ENCODE assay signal across 8 cellular contexts in the genomic region with DNA sequence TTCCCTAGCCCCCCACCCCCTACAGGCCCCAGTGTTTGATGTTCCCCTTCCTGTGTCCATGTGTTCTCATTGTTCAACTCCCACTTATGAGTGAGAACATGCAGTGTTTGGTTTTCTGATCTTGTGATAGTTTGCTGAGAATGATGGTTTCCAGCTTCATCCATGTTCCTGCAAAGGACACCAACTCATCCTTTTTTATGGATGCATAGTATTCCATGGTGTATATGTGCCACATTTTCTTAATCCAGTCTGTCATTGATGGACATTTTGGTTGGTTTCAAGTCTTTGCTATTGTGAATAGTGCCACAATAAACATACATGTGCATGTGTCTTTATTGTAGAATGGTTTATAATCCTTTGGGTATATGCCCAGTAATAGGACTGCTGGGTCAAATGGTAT.
A peak's percentile ranks its signal among the peaks of the same experiment; 100 is the strongest.
DNase-seq lines count a peak whose midpoint lies in the region; ATAC-seq and TF ChIP-seq lines count a peak whose summit lies in the region.
"Not testable (repeated sequence)": the region's sequence is repeated elsewhere in the genome, so short reads cannot be mapped to it uniquely, and the experiment has no call there.

No MANE protein-coding gene starts in this region.

- peak overlapping the region; percentile 55 for H3K27ac Mint-ChIP-seq in CD8-positive, alpha-beta T cell
- peak overlapping the region; percentile 95 to 98 for H3K27ac Mint-ChIP-seq in T-cell
- peak overlapping the region; percentile 57 for H3K27ac Mint-ChIP-seq in activated CD4-positive, alpha-beta memory T cell treated with anti-CD3 and anti-CD28 coated beads for 36 hours
- peak overlapping the region; percentile 82 for H3K27ac Mint-ChIP-seq in activated T-cell treated with anti-CD3 and anti-CD28 coated beads, Interleukin-2, amount 50 U/mL, for 72 hours
- peak overlapping the region; percentile 62 for H3K27ac Mint-ChIP-seq in activated naive CD4-positive, alpha-beta T cell treated with anti-CD3 and anti-CD28 coated beads, Interleukin-2, amount 50 U/mL, for 24 hours
- H3K27ac Mint-ChIP-seq in naive thymus-derived CD4-positive, alpha-beta T cell, result peak overlapping the region in 6 of 9 donors; percentile 36 to 97 (median 88)
- peak overlapping the region; percentile 70 for H3K27ac Mint-ChIP-seq in stimulated activated naive CD8-positive, alpha-beta T cell treated with anti-CD3 and anti-CD28 coated beads, Interleukin-15, Interleukin-2, amounts not matched to agents 100 ng/mL and 50 ng/mL, for 24 hours

- TF ChIP-seq CTCF in CD8-positive, alpha-beta T cell (IDR thresholded peaks at IDR 0.05); VCaP (conservative IDR thresholded peaks at IDR 0.05): not testable (repeated sequence)

- not testable (repeated sequence) for H3K9me3 ChIP-seq in CD8-positive, alpha-beta T cell (ENCODE audit: low read length); naive thymus-derived CD4-positive, alpha-beta T cell (ENCODE audit: control insufficient read depth in 2 of 3, low read length in 3 of 3)

- not testable (repeated sequence) for DNase-seq in CD8-positive, alpha-beta T cell; T-cell; activated CD4-positive, alpha-beta memory T cell treated with anti-CD3 and anti-CD28 coated beads for 36 hours; activated T-cell treated with anti-CD3 and anti-CD28 coated beads, Interleukin-2, amount 50 U/mL, for 72 hours; naive thymus-derived CD4-positive, alpha-beta T cell

- not testable (repeated sequence) for H3K4me3 Mint-ChIP-seq in CD8-positive, alpha-beta T cell; T-cell; activated CD4-positive, alpha-beta memory T cell treated with anti-CD3 and anti-CD28 coated beads for 36 hours; activated naive CD4-positive, alpha-beta T cell treated with anti-CD3 and anti-CD28 coated beads, Interleukin-2, amount 50 U/mL, for 24 hours; stimulated activated naive CD8-positive, alpha-beta T cell treated with anti-CD3 and anti-CD28 coated beads, Interleukin-15, Interleukin-2, amounts not matched to agents 100 ng/mL and 50 ng/mL, for 24 hours
- peak overlapping the region in 1 of 2 donors; percentile 58 for H3K4me3 Mint-ChIP-seq in activated T-cell treated with anti-CD3 and anti-CD28 coated beads, Interleukin-2, amount 50 U/mL, for 72 hours
- peak overlapping the region in 2 of 10 donors; percentile 39 to 79 for H3K4me3 Mint-ChIP-seq in naive thymus-derived CD4-positive, alpha-beta T cell

- not testable (repeated sequence) for ATAC-seq in CD8-positive, alpha-beta T cell; T-cell (replicated peaks in 1 of 4); activated T-cell treated with anti-CD3 and anti-CD28 coated beads, Interleukin-2, amount 50 U/mL, for 72 hours (replicated peaks in 1 of 2); naive thymus-derived CD4-positive, alpha-beta T cell

- CTCF ChIA-PET in CD8-positive, alpha-beta T cell (lab: Charles Lee), result interaction anchor here (1.0 kb wide), 1 partner anchor 9 kb away, joined by 3 read pairs; no protein-coding TSS in a partner anchor
- CTCF ChIA-PET in T-cell (lab: Charles Lee); naive thymus-derived CD4-positive, alpha-beta T cell (lab: Charles Lee): not testable (repeated sequence)
- CTCF ChIA-PET in activated CD4-positive, alpha-beta memory T cell treated with anti-CD3 and anti-CD28 coated beads for 36 hours (lab: Charles Lee), result interaction anchor here (1.6 kb wide), 1 partner anchor 8 kb away, joined by 5 read pairs; no protein-coding TSS in a partner anchor

- peaks cover 57% of the 10 kb centered on the region for H3K4me1 Mint-ChIP-seq in CD8-positive, alpha-beta T cell (ENCODE audit: low read depth)
- peaks cover 63 to 77% (median 69%) of the 10 kb centered on the region in 3 donors for H3K4me1 Mint-ChIP-seq in T-cell
- peaks cover 81% of the 10 kb centered on the region for H3K4me1 Mint-ChIP-seq in activated CD4-positive, alpha-beta memory T cell treated with anti-CD3 and anti-CD28 coated beads for 36 hours (ENCODE audit: low read depth)
- peaks cover 74% of the 10 kb centered on the region for H3K4me1 Mint-ChIP-seq in activated T-cell treated with anti-CD3 and anti-CD28 coated beads, Interleukin-2, amount 50 U/mL, for 72 hours (ENCODE audit: low read depth)
- H3K4me1 Mint-ChIP-seq in activated naive CD4-positive, alpha-beta T cell treated with anti-CD3 and anti-CD28 coated beads, Interleukin-2, amount 50 U/mL, for 24 hours, result peaks cover 65% of the 10 kb centered on the region
- H3K4me1 Mint-ChIP-seq in naive thymus-derived CD4-positive, alpha-beta T cell, result peaks cover 40 to 79% (median 56%) of the 10 kb centered on the region in 7 donors
- H3K4me1 Mint-ChIP-seq in stimulated activated naive CD8-positive, alpha-beta T cell treated with anti-CD3 and anti-CD28 coated beads, Interleukin-15, Interleukin-2, amounts not matched to agents 100 ng/mL and 50 ng/mL, for 24 hours (ENCODE audit: low read depth), result peaks cover 66% of the 10 kb centered on the region

- peaks cover 29% of the 10 kb centered on the region for H3K4me1 ChIP-seq in CD8-positive, alpha-beta T cell (ENCODE audit: insufficient read depth, low read length)
- peaks cover 29 to 33% of the 10 kb centered on the region in 2 donors for H3K4me1 ChIP-seq in naive thymus-derived CD4-positive, alpha-beta T cell (ENCODE audit: control insufficient read depth in 2 of 2, insufficient read depth in 2 of 2, low read length in 2 of 2)

- peaks cover 22% of the 10 kb centered on the region for H3K9me3 Mint-ChIP-seq in CD8-positive, alpha-beta T cell
- H3K9me3 Mint-ChIP-seq in T-cell, result peaks cover 6 to 29% (median 9%) of the 10 kb centered on the region in 3 donors
- peaks cover 11% of the 10 kb centered on the region for H3K9me3 Mint-ChIP-seq in activated CD4-positive, alpha-beta memory T cell treated with anti-CD3 and anti-CD28 coated beads for 36 hours
- H3K9me3 Mint-ChIP-seq in activated T-cell treated with anti-CD3 and anti-CD28 coated beads, Interleukin-2, amount 50 U/mL, for 72 hours, result not testable (repeated sequence)
- H3K9me3 Mint-ChIP-seq in activated naive CD4-positive, alpha-beta T cell treated with anti-CD3 and anti-CD28 coated beads, Interleukin-2, amount 50 U/mL, for 24 hours, result peaks cover 23% of the 10 kb centered on the region
- peaks cover 6 to 38% (median 22%) of the 10 kb centered on the region in 11 donors for H3K9me3 Mint-ChIP-seq in naive thymus-derived CD4-positive, alpha-beta T cell
- peaks cover 25% of the 10 kb centered on the region for H3K9me3 Mint-ChIP-seq in stimulated activated naive CD8-positive, alpha-beta T cell treated with anti-CD3 and anti-CD28 coated beads, Interleukin-15, Interleukin-2, amounts not matched to agents 100 ng/mL and 50 ng/mL, for 24 hours

- H3K4me3 ChIP-seq in CD8-positive, alpha-beta T cell (ENCODE audit: low read depth, low read length); naive thymus-derived CD4-positive, alpha-beta T cell (ENCODE audit: low read length): not testable (repeated sequence)

- not testable (repeated sequence) for H3K27me3 ChIP-seq in CD8-positive, alpha-beta T cell (ENCODE audit: insufficient read depth, low read length); naive thymus-derived CD4-positive, alpha-beta T cell (ENCODE audit: control insufficient read depth in 2 of 2, insufficient read depth in 2 of 2, low read length in 2 of 2)

- POLR2A ChIA-PET in CD8-positive, alpha-beta T cell (lab: Charles Lee); activated CD4-positive, alpha-beta memory T cell treated with anti-CD3 and anti-CD28 coated beads for 36 hours (lab: Charles Lee); naive thymus-derived CD4-positive, alpha-beta T cell (lab: Charles Lee): not testable (repeated sequence)
- POLR2A ChIA-PET in T-cell (lab: Charles Lee), result interaction anchor here in 1 of 2 donors (0.6 kb wide), 1 partner anchor 185 kb away, joined by 4 read pairs; no protein-coding TSS in a partner anchor

- H3K27ac ChIP-seq in CD8-positive, alpha-beta T cell (ENCODE audit: low read depth, low read length); naive thymus-derived CD4-positive, alpha-beta T cell (ENCODE audit: low read depth, low read length): not testable (repeated sequence)
- H3K27ac ChIP-seq in VCaP, result peak overlapping the region; percentile 59

- not testable (repeated sequence) for H3K27me3 Mint-ChIP-seq in CD8-positive, alpha-beta T cell (ENCODE audit: low read depth); T-cell; activated CD4-positive, alpha-beta memory T cell treated with anti-CD3 and anti-CD28 coated beads for 36 hours; activated T-cell treated with anti-CD3 and anti-CD28 coated beads, Interleukin-2, amount 50 U/mL, for 72 hours (ENCODE audit: low read depth); activated naive CD4-positive, alpha-beta T cell treated with anti-CD3 and anti-CD28 coated beads, Interleukin-2, amount 50 U/mL, for 24 hours; naive thymus-derived CD4-positive, alpha-beta T cell; stimulated activated naive CD8-positive, alpha-beta T cell treated with anti-CD3 and anti-CD28 coated beads, Interleukin-15, Interleukin-2, amounts not matched to agents 100 ng/mL and 50 ng/mL, for 24 hours

- H3K36me3 Mint-ChIP-seq in CD8-positive, alpha-beta T cell, result peaks cover 27% of the 10 kb centered on the region
- H3K36me3 Mint-ChIP-seq in T-cell, result peaks cover 46% of the 10 kb centered on the region
- H3K36me3 Mint-ChIP-seq in activated CD4-positive, alpha-beta memory T cell treated with anti-CD3 and anti-CD28 coated beads for 36 hours, result peaks cover 45% of the 10 kb centered on the region
- H3K36me3 Mint-ChIP-seq in activated T-cell treated with anti-CD3 and anti-CD28 coated beads, Interleukin-2, amount 50 U/mL, for 72 hours (ENCODE audit: insufficient read depth in 2 of 2), result peaks cover 24 to 46% of the 10 kb centered on the region in 2 donors
- H3K36me3 Mint-ChIP-seq in activated naive CD4-positive, alpha-beta T cell treated with anti-CD3 and anti-CD28 coated beads, Interleukin-2, amount 50 U/mL, for 24 hours, result peaks cover 32% of the 10 kb centered on the region
- peaks cover 13 to 65% (median 25%) of the 10 kb centered on the region in 5 donors for H3K36me3 Mint-ChIP-seq in naive thymus-derived CD4-positive, alpha-beta T cell
- peaks cover 47% of the 10 kb centered on the region for H3K36me3 Mint-ChIP-seq in stimulated activated naive CD8-positive, alpha-beta T cell treated with anti-CD3 and anti-CD28 coated beads, Interleukin-15, Interleukin-2, amounts not matched to agents 100 ng/mL and 50 ng/mL, for 24 hours (ENCODE audit: low read depth)

- intact Hi-C loops in CD8-positive, alpha-beta T cell (cut with DNase I, micrococcal nuclease); activated CD4-positive, alpha-beta memory T cell treated with anti-CD3 and anti-CD28 coated beads for 36 hours (cut with micrococcal nuclease): not testable (repeated sequence)
- intact Hi-C loops in naive thymus-derived CD4-positive, alpha-beta T cell (cut with micrococcal nuclease), result loop anchor here in 1 of 2 donors (2.0 to 5.0 kb wide), 2 partner anchors 17 to 42 kb away; no protein-coding TSS in a partner anchor

- not testable (repeated sequence) for H3K36me3 ChIP-seq in CD8-positive, alpha-beta T cell (ENCODE audit: insufficient read depth, low read length); naive thymus-derived CD4-positive, alpha-beta T cell (ENCODE audit: control insufficient read depth in 2 of 3, insufficient read depth in 3 of 3, low read length in 3 of 3)
